Comparison of ENCODE assay signal across 8 cellular contexts in genomic region chr3:98901465-98902174, GRCh38. TPM values are rescaled to one million over a fixed set of nuclear protein-coding genes. Genes with fewer than 3 reads are reported as not detected.
DNase-seq lines count a peak whose midpoint lies in the region; ATAC-seq and TF ChIP-seq lines count a peak whose summit lies in the region.

DCBLD2 (minus strand) TSS chr3:98901695; CDS start chr3:98901326, 369 bp downstream.

- H3K4me1 ChIP-seq in heart left ventricle (peaks cover 0 to 46% (median 19%) of the 10 kb centered on the region in 12 donors), trophoblast cell (ENCODE audit: control insufficient read depth in 1 of 2, insufficient read depth in 2 of 2, low read length in 2 of 2) (no peaks in the 10 kb centered on the region), tibial nerve (peaks cover 0 to 49% (median 7%) of the 10 kb centered on the region in 4 donors)

- peak; percentile 99 for DNase-seq in GM12865 (ENCODE audit: low read depth)
- DNase-seq in NCI-H128 (lab: John Stamatoyannopoulos, UW; ENCODE audit: unreplicated experiment), result peak; percentile 96
- DNase-seq in T-helper 1 cell, result peak; percentile 69 to 98 (median 84)
- DNase-seq in amniotic stem cell (lab: John Stamatoyannopoulos, UW), result peak; percentile 98
- peak; percentile 98 to 99 (median 99) for DNase-seq in heart left ventricle
- DNase-seq in trophoblast cell, result peak; percentile 99
- DNase-seq in tibial nerve (ENCODE audit: low spot score in 2 of 2), result peak; percentile 92 to 93

- peak within 1 kb of the TSS; percentile 74 for H2BK5ac ChIP-seq in trophoblast cell (ENCODE audit: low read depth, low read length, poor library complexity)

- H3K14ac ChIP-seq in trophoblast cell (ENCODE audit: low read length), result peak within 1 kb of the TSS; percentile 92

- H3K4ac ChIP-seq in trophoblast cell (ENCODE audit: low read depth, low read length), result peak within 1 kb of the TSS; percentile 34

- no peak within 1 kb of the TSS for H3K23ac ChIP-seq in trophoblast cell (ENCODE audit: low read length)

- peak within 1 kb of the TSS; percentile 71 for H4K91ac ChIP-seq in trophoblast cell (ENCODE audit: low read depth, low read length)

- ATAC-seq in HG02759 (IDR thresholded peaks at IDR 0.05; ENCODE audit: unreplicated experiment) (peak; percentile 97), heart left ventricle (peak; percentile 99)

- H3K9ac ChIP-seq in trophoblast cell (ENCODE audit: low read length), result peak within 1 kb of the TSS; percentile 97

- peak within 1 kb of the TSS; percentile 94 for H3K4me3 ChIP-seq in GM12865 (ENCODE audit: low read depth, low read length)
- H3K4me3 ChIP-seq in heart left ventricle, result peak within 1 kb of the TSS; percentile 78 to 99 (median 93)
- peak within 1 kb of the TSS; percentile 95 for H3K4me3 ChIP-seq in trophoblast cell (ENCODE audit: low read depth, low read length)
- peak within 1 kb of the TSS; percentile 90 to 100 (median 94) for H3K4me3 ChIP-seq in tibial nerve

- H3K27ac ChIP-seq in heart left ventricle (peak within 1 kb of the TSS; percentile 72 to 97 (median 96)), trophoblast cell (ENCODE audit: low read depth, low read length) (peak within 1 kb of the TSS; percentile 83), tibial nerve (peak within 1 kb of the TSS; percentile 80 to 98 (median 94))

- TF ChIP-seq CTCF in GM12865 (IDR thresholded peaks at IDR 0.05; ENCODE audit: insufficient read depth, low read depth, low read length, missing control alignments) (no peak), heart left ventricle (IDR thresholded peaks at IDR 0.05) (no peak), tibial nerve (IDR thresholded peaks at IDR 0.05) (peak in 1 of 5 experiments; percentile 18)

- H3K4me2 ChIP-seq in trophoblast cell (ENCODE audit: low read length), result peak within 1 kb of the TSS; percentile 60

- 0 to 1% (median 0%) methylated on average over 62 to 73 of the region's 73 CpGs for WGBS in heart left ventricle, 4 donors
- no CpG with 5 or more reads among the region's 73 CpGs for WGBS in trophoblast cell (ENCODE audit: extremely low coverage, insufficient coverage, insufficient read length)
- WGBS in tibial nerve, 2 donors, result 0% methylated on average over 48 to 65 of the region's 73 CpGs

- peak within 1 kb of the TSS; percentile 89 for H3K18ac ChIP-seq in trophoblast cell (ENCODE audit: low read length)

- H3K36me3 ChIP-seq in heart left ventricle (no peaks in the 10 kb centered on the region), trophoblast cell (ENCODE audit: control insufficient read depth in 1 of 2, insufficient read depth in 2 of 2, low read length in 2 of 2) (no peaks in the 10 kb centered on the region), tibial nerve (no peaks in the 10 kb centered on the region)

- peak within 1 kb of the TSS; percentile 70 for H4K12ac ChIP-seq in trophoblast cell (ENCODE audit: low read depth, low read length)

- intact Hi-C loops in heart left ventricle (cut with DNase I), result loop anchor here in 4 of 10 donors (1.0 to 10.0 kb wide), 5 partner anchors 15 to 379 kb away; partner anchors contain the start of gene CLDND1 (in 1 of the 4)

- peak in 1 of 2 donors; percentile 87 for TF ChIP-seq EP300 in tibial nerve (IDR thresholded peaks at IDR 0.05)

- H3K79me2 ChIP-seq in trophoblast cell (ENCODE audit: control insufficient read depth, insufficient read depth, low read length, poor library complexity), result peaks cover 6% of the 10 kb centered on the region

- peak within 1 kb of the TSS; percentile 79 for H2BK120ac ChIP-seq in trophoblast cell (ENCODE audit: insufficient read depth, low read length, poor library complexity)

- H3K79me1 ChIP-seq in trophoblast cell (ENCODE audit: low read length), result peaks cover 7% of the 10 kb centered on the region

- peak within 1 kb of the TSS; percentile 77 for H2AFZ ChIP-seq in trophoblast cell (ENCODE audit: insufficient read depth, low read length, poor library complexity)

- TF ChIP-seq POLR2A in heart left ventricle (IDR thresholded peaks at IDR 0.05), result peak; percentile 79 to 95
- peak; percentile 96 to 97 for TF ChIP-seq POLR2A in tibial nerve (IDR thresholded peaks at IDR 0.05)

- H3K27me3 ChIP-seq in heart left ventricle (no peaks in the 10 kb centered on the region), trophoblast cell (ENCODE audit: insufficient read depth, low read length) (no peaks in the 10 kb centered on the region), tibial nerve (no peaks in the 10 kb centered on the region)

- no peak within 1 kb of the TSS for H2AK5ac ChIP-seq in trophoblast cell (ENCODE audit: low read length)

- peak within 1 kb of the TSS; percentile 82 for H4K8ac ChIP-seq in trophoblast cell (ENCODE audit: low read depth, low read length)

- peak within 1 kb of the TSS; percentile 37 for H2BK12ac ChIP-seq in trophoblast cell (ENCODE audit: low read length)

- H3K9me3 ChIP-seq in heart left ventricle (no peaks in the 10 kb centered on the region), trophoblast cell (ENCODE audit: insufficient read depth, low read depth, low read length) (no peaks in the 10 kb centered on the region), tibial nerve (no peaks in the 10 kb centered on the region)

RNA-seq across cellular contexts. Expression of gene DCBLD2, which starts in this region (rescaled TPM):
- total RNA-seq in heart left ventricle (10 to 100 TPM; 28.3 to 76.6 (median 62.0) TPM), tibial nerve (10 to 100 TPM; 37.8 to 51.9 (median 43.6) TPM)
- polyA plus RNA-seq in heart left ventricle, result 10 to 100 TPM; 10.9 to 71.5 TPM
- polyA plus RNA-seq in trophoblast cell (2013), result 31.2 and 32.4 TPM in 2 replicates

Comparison
In these comparisons a context has a peak if more than half of its experiments do, and no peak if none do; other contexts are left out.
1. Peak in every context shown above with its lines: DNase-seq, ATAC-seq, H3K4me3 ChIP-seq and H3K27ac ChIP-seq.